Comparison of ENCODE assay signal across 8 cellular contexts in the genomic region with DNA sequence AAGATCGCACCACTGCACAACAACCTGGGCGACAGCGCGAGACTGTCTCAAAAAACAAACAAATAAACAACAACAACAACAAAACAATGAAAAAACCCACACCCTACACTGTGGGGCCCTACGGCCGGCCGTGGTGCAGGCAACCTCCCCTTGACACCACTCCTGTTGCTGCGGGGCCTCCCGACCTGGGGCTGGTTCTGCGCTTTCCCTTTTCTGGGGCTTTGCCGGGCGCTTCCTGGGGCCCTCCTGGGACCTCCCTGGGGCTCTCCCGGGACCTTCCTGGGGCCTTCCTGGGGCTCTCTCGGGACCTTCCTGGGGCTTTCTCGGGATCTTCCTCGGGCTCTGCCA. TPM values are rescaled to one million over a fixed set of nuclear protein-coding genes. Genes with fewer than 3 reads are reported as not detected.
A peak's percentile ranks its signal among the peaks of the same experiment; 100 is the strongest.
DNase-seq lines count a peak whose midpoint lies in the region; ATAC-seq, FAIRE-seq and TF ChIP-seq lines count a peak whose summit lies in the region.

No MANE protein-coding gene starts in this region.

- TF ChIP-seq POLR2A in GM12878 (IDR thresholded peaks at IDR 0.05; ENCODE audit: low read depth, low read length): no peak

- TF ChIP-seq CTCF in GM12878 (IDR thresholded peaks at IDR 0.05 in 2 of 3, conservative IDR thresholded peaks at IDR 0.05 in 1 of 3; ENCODE audit: control insufficient read depth in 2 of 3, extremely low read depth in 1 of 3, insufficient read depth in 1 of 3, low read depth in 3 of 3, low read length in 3 of 3): no peak

- CTCF ChIA-PET in GM12878 (lab: Yijun Ruan, JAX): interaction anchor here (0.6 to 3.5 kb wide), 18 partner anchors 11 to 1669 kb away, joined by 3 to 43 read pairs (median 5); no protein-coding TSS in a partner anchor

- peak overlapping the region; percentile 20 for H3K27ac Mint-ChIP-seq in stimulated activated naive B cell treated with anti-CD40 and anti-IgM and Interleukin-4, amounts not matched to agents 10 μg/mL and 1 μg/mL and 100 μg/mL, for 72 hours

- H3K4me3 Mint-ChIP-seq in activated T-cell treated with anti-CD3 and anti-CD28 coated beads, Interleukin-2, amount 50 U/mL, for 4 hours: no peak overlapping the region
- peak overlapping the region in 1 of 2 donors; percentile 75 for H3K4me3 Mint-ChIP-seq in stimulated activated naive B cell treated with anti-CD40 and anti-IgM and Interleukin-4, amounts not matched to agents 10 μg/mL and 1 μg/mL and 100 μg/mL, for 72 hours

- no peaks in the 10 kb centered on the region for H4K20me1 ChIP-seq in GM12878 (ENCODE audit: control insufficient read depth, insufficient read depth)

- no peak overlapping the region for H3K4me3 ChIP-seq in GM12878

- no peaks in the 10 kb centered on the region for H3K9me3 Mint-ChIP-seq in activated T-cell treated with anti-CD3 and anti-CD28 coated beads, Interleukin-2, amount 50 U/mL, for 4 hours
- H3K9me3 Mint-ChIP-seq in stimulated activated naive B cell treated with anti-CD40 and anti-IgM and Interleukin-4, amounts not matched to agents 10 μg/mL and 1 μg/mL and 100 μg/mL, for 72 hours: peaks cover 0 to 6% of the 10 kb centered on the region in 2 donors

- H2AFZ ChIP-seq in GM12878 (ENCODE audit: control insufficient read depth, low read depth, low read length): no peak overlapping the region

- in situ Hi-C loops in GM12878 (cut with MboI): loop anchor here (5.0 kb wide), 2 partner anchors 157 to 417 kb away; no protein-coding TSS in a partner anchor

- TF ChIP-seq RAD21 in GM12878 (IDR thresholded peaks at IDR 0.05; ENCODE audit: insufficient read depth, low read depth, low read length): no peak

- no peaks in the 10 kb centered on the region for H3K27me3 Mint-ChIP-seq in activated T-cell treated with anti-CD3 and anti-CD28 coated beads, Interleukin-2, amount 50 U/mL, for 4 hours (ENCODE audit: low read depth)
- H3K27me3 Mint-ChIP-seq in stimulated activated naive B cell treated with anti-CD40 and anti-IgM and Interleukin-4, amounts not matched to agents 10 μg/mL and 1 μg/mL and 100 μg/mL, for 72 hours: peaks cover 6 to 10% of the 10 kb centered on the region in 2 donors

- intact Hi-C loops in GM12878 (cut with micrococcal nuclease; ENCODE audit: unreplicated experiment) (loop anchor here (1.0 to 10.0 kb wide), 5 partner anchors 45 to 511 kb away; a partner anchor contains a TSS), Right ventricle myocardium inferior (cut with DNase I) (loop anchor here (2.0 kb wide), 2 partner anchors 37 to 415 kb away; no protein-coding TSS in a partner anchor)

- BruUV-seq in GM12878 (replicated peaks; lab: Mats Ljungman, UMichigan): no TSS peak

- no peak for TF ChIP-seq EP300 in GM12878 (IDR thresholded peaks at IDR 0.05; ENCODE audit: borderline replicate concordance in 1 of 2, control insufficient read depth in 1 of 2, low read depth in 2 of 2, low read length in 2 of 2)

- no peak overlapping the region for H3K27ac ChIP-seq in GM12878 (ENCODE audit: control insufficient read depth, insufficient read depth)

- 10% methylated on average over 12 of the region's 16 CpGs for WGBS in GM12878 (ENCODE audit: insufficient coverage, insufficient replicate concordance, low lambda C conversion rate, missing lambda C conversion rate)

- no peak for FAIRE-seq in GM12878 (lab: Jason Lieb, UNC)

- SMC1A ChIA-PET in GM12878 (lab: Charles Lee; ENCODE audit: uncharacterized antibody, unreplicated experiment): interaction anchor here (1.1 to 3.4 kb wide), 8 partner anchors 42 to 431 kb away, joined by 4 to 31 read pairs (median 5); no protein-coding TSS in a partner anchor

- POLR2A ChIA-PET in GM12878 (lab: Charles Lee): interaction anchor here (1.2 to 1.3 kb wide), 2 partner anchors 40 to 45 kb away, joined by 4 to 7 read pairs; no protein-coding TSS in a partner anchor

- H3K9ac ChIP-seq in GM12878 (ENCODE audit: control insufficient read depth, insufficient read depth, low read length): peak overlapping the region; percentile 39; the same call in 1 of the 2 replicates

- no peaks in the 10 kb centered on the region for H3K27me3 ChIP-seq in GM12878 (replicated peaks in 1 of 2; ENCODE audit: control insufficient read depth in 2 of 2, insufficient read depth in 2 of 2, low read length in 1 of 2)

- peak overlapping the region; percentile 87 for H3K4me2 ChIP-seq in GM12878 (ENCODE audit: control insufficient read depth, insufficient read depth)

- H3K4me1 Mint-ChIP-seq in activated T-cell treated with anti-CD3 and anti-CD28 coated beads, Interleukin-2, amount 50 U/mL, for 4 hours (ENCODE audit: low read depth): peaks cover 5% of the 10 kb centered on the region
- peaks cover 16 to 25% of the 10 kb centered on the region in 2 donors for H3K4me1 Mint-ChIP-seq in stimulated activated naive B cell treated with anti-CD40 and anti-IgM and Interleukin-4, amounts not matched to agents 10 μg/mL and 1 μg/mL and 100 μg/mL, for 72 hours

- H3K79me2 ChIP-seq in GM12878 (ENCODE audit: control insufficient read depth, insufficient read depth, low read length): no peaks in the 10 kb centered on the region

- no peak for DNase-seq in activated T-cell treated with anti-CD3 and anti-CD28 coated beads, Interleukin-2, amount 50 U/mL, for 4 hours
- DNase-seq in activated T-cell treated with anti-CD3 and anti-CD28 coated beads for 4 hours (no peak), GM12878 (ENCODE audit: low read depth, low spot score) (no peak), GDM1 (lab: John Stamatoyannopoulos, UW) (no peak), Right ventricle myocardium inferior (ENCODE audit: missing footprints) (no peak), NCI-H2171 (lab: John Stamatoyannopoulos, UW) (no peak)
- DNase-seq in stimulated activated naive B cell treated with anti-CD40 and anti-IgM and Interleukin-4, amounts not matched to agents 10 μg/mL and 1 μg/mL and 100 μg/mL, for 72 hours: no peak

- no peaks in the 10 kb centered on the region for H3K36me3 Mint-ChIP-seq in activated T-cell treated with anti-CD3 and anti-CD28 coated beads, Interleukin-2, amount 50 U/mL, for 4 hours (ENCODE audit: insufficient read depth)
- no peaks in the 10 kb centered on the region for H3K36me3 Mint-ChIP-seq in stimulated activated naive B cell treated with anti-CD40 and anti-IgM and Interleukin-4, amounts not matched to agents 10 μg/mL and 1 μg/mL and 100 μg/mL, for 72 hours

- H3K4me1 ChIP-seq in GM12878 (ENCODE audit: control insufficient read depth, insufficient read depth, low read length): peaks cover 6% of the 10 kb centered on the region

- RAD21 ChIA-PET in GM12878 (lab: Charles Lee; ENCODE audit: unreplicated experiment): interaction anchor here (0.8 to 2.4 kb wide), 13 partner anchors 13 to 432 kb away, joined by 3 to 39 read pairs (median 5); a partner anchor contains a TSS

- no peaks in the 10 kb centered on the region for H3K36me3 ChIP-seq in GM12878 (ENCODE audit: control insufficient read depth in 2 of 2, insufficient read depth in 2 of 2, low read length in 1 of 2)

- peak; percentile 9 to 19 for ATAC-seq in activated T-cell treated with anti-CD3 and anti-CD28 coated beads, Interleukin-2, amount 50 U/mL, for 4 hours
- ATAC-seq in HG02973 (IDR thresholded peaks at IDR 0.05; ENCODE audit: unreplicated experiment): peak; percentile 14
- peak; percentile 73 for ATAC-seq in GM12878
- peak; percentile 69 to 77 for ATAC-seq in stimulated activated naive B cell treated with anti-CD40 and anti-IgM and Interleukin-4, amounts not matched to agents 10 μg/mL and 1 μg/mL and 100 μg/mL, for 72 hours (replicated peaks)
- ATAC-seq in Right ventricle myocardium inferior: no peak

- H3K9me3 ChIP-seq in GM12878 (replicated peaks; ENCODE audit: control insufficient read depth, insufficient read depth, low read length): no peaks in the 10 kb centered on the region

TF ChIP-seq in GM12878, 131 proteins besides CTCF, POLR2A, EP300 and RAD21 (continues in another document):
- TF ChIP-seq, protein P1, sequence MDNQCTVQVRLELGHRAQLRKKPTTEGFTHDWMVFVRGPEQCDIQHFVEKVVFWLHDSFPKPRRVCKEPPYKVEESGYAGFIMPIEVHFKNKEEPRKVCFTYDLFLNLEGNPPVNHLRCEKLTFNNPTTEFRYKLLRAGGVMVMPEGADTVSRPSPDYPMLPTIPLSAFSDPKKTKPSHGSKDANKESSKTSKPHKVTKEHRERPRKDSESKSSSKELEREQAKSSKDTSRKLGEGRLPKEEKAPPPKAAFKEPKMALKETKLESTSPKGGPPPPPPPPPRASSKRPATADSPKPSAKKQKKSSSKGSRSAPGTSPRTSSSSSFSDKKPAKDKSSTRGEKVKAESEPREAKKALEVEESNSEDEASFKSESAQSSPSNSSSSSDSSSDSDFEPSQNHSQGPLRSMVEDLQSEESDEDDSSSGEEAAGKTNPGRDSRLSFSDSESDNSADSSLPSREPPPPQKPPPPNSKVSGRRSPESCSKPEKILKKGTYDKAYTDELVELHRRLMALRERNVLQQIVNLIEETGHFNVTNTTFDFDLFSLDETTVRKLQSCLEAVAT (IDR thresholded peaks at IDR 0.05): 0 out of 2 replicates have a peak, but pooled peaks have one; percentile 41
- TF ChIP-seq RB1 (IDR thresholded peaks at IDR 0.05; ENCODE audit: borderline replicate concordance): no peak

RNA-seq across cellular contexts. Expression of a gene that starts 46.6 kb away (rescaled TPM):
- 10 to 100 TPM; 46.9 to 58.1 (median 47.9) TPM for total RNA-seq in activated T-cell treated with anti-CD3 and anti-CD28 coated beads, Interleukin-2, amount 50 U/mL, for 4 hours
- 159 and 167 TPM in 2 replicates for total RNA-seq in GM12878 (2013; cell fraction: nucleolus; rRNA removed)
- total RNA-seq in GM12878 (2014; rRNA removed): 156 and 187 TPM in 2 replicates
- 97.0 and 103 TPM in 2 replicates for total RNA-seq in GM12878 (2014; rRNA removed; fragmentation: Illumina TruSeq; extraction: Trizol)
- 119 and 131 TPM in 2 replicates for total RNA-seq in GM12878 (2021)
- 66.1 TPM for polyA plus RNA-seq in GM12878 (2011; ENCODE audit: low read depth)
- polyA plus RNA-seq in GM12878 (2011; rRNA removed): 168 and 196 TPM in 2 replicates
- 155 and 156 TPM in 2 replicates for polyA plus RNA-seq in GM12878 (2011; cell fraction: cytosol; rRNA removed)
- polyA plus RNA-seq in GM12878 (2011; cell fraction: nucleus; rRNA removed): 92.5 and 100 TPM in 2 replicates
- polyA plus RNA-seq in GM12878 (2012): 82.7 and 115 TPM in 2 replicates
- 85.2 and 108 TPM in 2 replicates for polyA plus RNA-seq in GM12878 (2014; fragmentation: Illumina TruSeq; extraction: Trizol)
- 10 to 100 TPM; 29.6 to 43.4 TPM for polyA plus RNA-seq in GM12878 (2014; fragmentation: Nextera tagmentation; extraction: Ambion mirVana)
- 128 and 136 TPM in 2 replicates for polyA plus RNA-seq in GM12878 (2014; rRNA removed)
- polyA plus RNA-seq in GM12878 (2016; fragmentation: Nextera tagmentation; extraction: Ambion mirVana): 10 to 100 TPM; 65.6 to 66.1 TPM
- 146 and 169 TPM in 2 replicates for polyA minus RNA-seq in GM12878 (2011; rRNA and poly(A)+ RNA removed)
- polyA minus RNA-seq in GM12878 (2011; cell fraction: cytosol; rRNA and poly(A)+ RNA removed): 78.2 and 84.5 TPM in 2 replicates
- 115 and 158 TPM in 2 replicates for polyA minus RNA-seq in GM12878 (2011; cell fraction: nucleus; rRNA and poly(A)+ RNA removed)
- 9.4 TPM for total RNA-seq in Right ventricle myocardium inferior
